Comparison of ENCODE assay signal across 12 cellular contexts in the genomic region with DNA sequence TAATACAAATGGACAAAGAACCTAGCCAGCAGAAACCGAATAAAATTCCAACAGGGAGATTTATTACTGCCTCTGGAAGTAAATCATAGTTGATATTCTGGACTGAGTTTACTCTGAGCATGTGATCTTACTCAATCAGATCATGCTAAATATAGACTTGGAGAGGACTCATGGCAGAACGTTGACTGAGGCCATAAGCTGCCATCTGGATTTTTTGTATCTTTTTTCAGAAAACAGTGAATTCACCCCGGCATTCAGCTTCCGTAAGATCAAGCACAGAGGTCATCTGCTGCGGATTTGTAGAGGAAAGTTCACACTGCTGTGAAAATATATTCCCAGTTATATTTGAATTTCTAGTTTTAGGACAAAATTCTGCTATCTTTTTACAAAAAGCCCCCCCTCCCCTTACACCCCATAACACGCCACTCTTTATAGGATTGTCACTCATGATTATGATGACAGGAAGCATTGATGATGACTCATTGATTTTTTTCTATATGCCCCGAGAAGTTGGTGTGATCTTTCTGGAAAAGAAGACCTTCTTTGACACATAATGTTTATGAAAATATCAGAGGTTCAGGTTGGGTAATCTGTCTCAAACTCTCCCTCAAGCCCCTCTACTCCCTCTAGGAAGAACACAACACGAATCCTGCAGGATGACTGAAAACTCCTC.
DNase-seq lines count a peak whose midpoint lies in the region; ATAC-seq and TF ChIP-seq lines count a peak whose summit lies in the region.
"Had no signal": no experiment of that assay in that cellular context is flagged by ENCODE, and none has a peak within 500 bp of the region (broad histone marks: within the 10 kb centered on the region; RNA-seq: fewer than 3 reads in every experiment).

No MANE protein-coding gene starts in this region.

- no peak overlapping the region for H3K23ac ChIP-seq in mesenchymal stem cell (ENCODE audit: low read length in 2 of 2)

- H3K36me3 Mint-ChIP-seq in activated CD4-positive, alpha-beta memory T cell treated with anti-CD3 and anti-CD28 coated beads, Interleukin-2, amount 10 ng/mL, durations not matched to agents 7 days and 5 days (ENCODE audit: low read depth) = no peaks in the 10 kb centered on the region

- WGBS in esophagus, 2 donors = 38 to 40% methylated on average over 8 of the region's 8 CpGs
- 20% methylated on average over 4 of the region's 8 CpGs for WGBS in mesenchymal stem cell
- 24 to 38% methylated on average over 8 of the region's 8 CpGs for WGBS in transverse colon (ENCODE audit: low coverage in 1 of 2), 2 donors

- no peak overlapping the region for H2AK5ac ChIP-seq in mesenchymal stem cell (ENCODE audit: low read length, severe bottlenecking)

- H3K36me3 ChIP-seq in esophagus (ENCODE audit: control insufficient read depth in 2 of 2, insufficient read depth in 2 of 2, low read length in 1 of 2) (no peaks in the 10 kb centered on the region), mesenchymal stem cell (ENCODE audit: control insufficient read depth in 1 of 2, insufficient read depth in 2 of 2, low read depth in 1 of 2, low read length in 2 of 2) (no peaks in the 10 kb centered on the region), transverse colon (no peaks in the 10 kb centered on the region)

- H2BK5ac ChIP-seq in mesenchymal stem cell (ENCODE audit: low read depth, low read length, poor library complexity, severe bottlenecking) = no peak overlapping the region

- no peak overlapping the region for H2AFZ ChIP-seq in mesenchymal stem cell (ENCODE audit: low read depth, low read length)

- in situ Hi-C loops in transverse colon (cut with MboI; ENCODE audit: low pct_ligation_motif_present in 1 of 4, low pct_unique_long_range_greater_than_20kb in 1 of 4, low sequenced_read_pairs in 3 of 4) = no loop called here

- intact Hi-C loops in transverse colon (cut with DNase I; ENCODE audit: low total_unique reads) = no loop called here

- peak overlapping the region; percentile 58 for H3K9ac ChIP-seq in mesenchymal stem cell (ENCODE audit: low read length)
- H3K9ac ChIP-seq: KMS-11 had no signal

- no peak overlapping the region for H3K4me3 Mint-ChIP-seq in activated CD4-positive, alpha-beta memory T cell treated with anti-CD3 and anti-CD28 coated beads, Interleukin-2, amount 10 ng/mL, durations not matched to agents 7 days and 5 days

- no peaks in the 10 kb centered on the region for H3K27me3 ChIP-seq in esophagus (ENCODE audit: control insufficient read depth in 1 of 2, insufficient read depth in 2 of 2, low read length in 2 of 2)
- H3K27me3 ChIP-seq in mesenchymal stem cell (ENCODE audit: control insufficient read depth in 1 of 2, insufficient read depth in 1 of 2, low read length in 2 of 2) = no peaks in the 10 kb centered on the region
- no peaks in the 10 kb centered on the region for H3K27me3 ChIP-seq in transverse colon

- DNase-seq in RPMI7951 (ENCODE audit: low read depth) = peak; percentile 54
- peak; percentile 74 for DNase-seq in mesenchymal stem cell
- no peak for DNase-seq in transverse colon
- DNase-seq in stimulated activated CD4-positive, alpha-beta T cell treated with anti-CD3 and anti-CD28 coated beads, Interleukin-4, amount 100 ng/mL, for 4 hours = no peak
- DNase-seq in activated CD4-positive, alpha-beta memory T cell treated with anti-CD3 and anti-CD28 coated beads, Interleukin-2, amount 10 ng/mL, durations not matched to agents 7 days and 5 days = no peak
- DNase-seq: amygdala; NCI-H2107; stimulated activated CD4-positive, alpha-beta T cell treated with anti-CD3 and anti-CD28 coated beads, Interleukin-1b, Interleukin-23, amount 100 ng/mL, for 48 hours; stimulated activated naive CD4-positive, alpha-beta T cell treated with Interleukin-2 at 50 U/mL for 16 hours had no signal

- H4K8ac ChIP-seq in mesenchymal stem cell (ENCODE audit: low read length) = no peak overlapping the region

- no peaks in the 10 kb centered on the region for H3K4me1 ChIP-seq in esophagus (ENCODE audit: control insufficient read depth in 2 of 2, insufficient read depth in 2 of 2, low read length in 1 of 2)
- no peaks in the 10 kb centered on the region for H3K4me1 ChIP-seq in mesenchymal stem cell (ENCODE audit: control insufficient read depth, insufficient read depth, low read depth, low read length)
- H3K4me1 ChIP-seq in transverse colon = peaks cover 0 to 7% (median 3%) of the 10 kb centered on the region in 4 donors

- peak overlapping the region; percentile 4 to 80 for H3K18ac ChIP-seq in mesenchymal stem cell (ENCODE audit: low read depth in 1 of 2, low read length in 2 of 2)

- peaks cover 2% of the 10 kb centered on the region for H3K27me3 Mint-ChIP-seq in activated CD4-positive, alpha-beta memory T cell treated with anti-CD3 and anti-CD28 coated beads, Interleukin-2, amount 10 ng/mL, durations not matched to agents 7 days and 5 days

- H3K9me3 ChIP-seq in esophagus (ENCODE audit: control insufficient read depth in 2 of 2, insufficient read depth in 1 of 2, low read depth in 1 of 2, low read length in 1 of 2) (no peaks in the 10 kb centered on the region), mesenchymal stem cell (ENCODE audit: control insufficient read depth, low read length) (no peaks in the 10 kb centered on the region), transverse colon (no peaks in the 10 kb centered on the region)

- CTCF ChIA-PET in activated CD4-positive, alpha-beta memory T cell treated with anti-CD3 and anti-CD28 coated beads, Interleukin-2, amount 10 ng/mL, durations not matched to agents 7 days and 5 days (lab: Charles Lee) = no interaction called here

- no peak overlapping the region for H2BK120ac ChIP-seq in mesenchymal stem cell (ENCODE audit: low read depth, low read length)

- H3K4me1 Mint-ChIP-seq in activated CD4-positive, alpha-beta memory T cell treated with anti-CD3 and anti-CD28 coated beads, Interleukin-2, amount 10 ng/mL, durations not matched to agents 7 days and 5 days = no peaks in the 10 kb centered on the region

- no peak overlapping the region for H3K14ac ChIP-seq in mesenchymal stem cell (ENCODE audit: low read length in 2 of 2)

- ATAC-seq in HG02884 (IDR thresholded peaks at IDR 0.05; ENCODE audit: unreplicated experiment) = no peak

- H3K27ac ChIP-seq in esophagus (ENCODE audit: low read depth in 2 of 2, low read length in 1 of 2) (peak overlapping the region; percentile 4 to 42), mesenchymal stem cell (ENCODE audit: low read length, poor library complexity, severe bottlenecking) (no peak overlapping the region), transverse colon (peak overlapping the region; percentile 46 to 64 (median 54))
- H3K27ac ChIP-seq: KMS-11 had no signal

- no peaks in the 10 kb centered on the region for H3K9me3 Mint-ChIP-seq in activated CD4-positive, alpha-beta memory T cell treated with anti-CD3 and anti-CD28 coated beads, Interleukin-2, amount 10 ng/mL, durations not matched to agents 7 days and 5 days

- POLR2A ChIA-PET in activated CD4-positive, alpha-beta memory T cell treated with anti-CD3 and anti-CD28 coated beads, Interleukin-2, amount 10 ng/mL, durations not matched to agents 7 days and 5 days (lab: Charles Lee) = no interaction called here

- no peak overlapping the region for H4K91ac ChIP-seq in mesenchymal stem cell (ENCODE audit: low read length)

- H2BK15ac ChIP-seq in mesenchymal stem cell (ENCODE audit: low read depth, poor library complexity, severe bottlenecking) = no peak overlapping the region

- TF ChIP-seq EP300 in transverse colon (IDR thresholded peaks at IDR 0.05; ENCODE audit: low read depth) = no peak

- H2BK12ac ChIP-seq in mesenchymal stem cell (ENCODE audit: low read length in 2 of 2) = peak overlapping the region in 1 of 2 experiments; percentile 94

- TF ChIP-seq POLR2A in transverse colon (IDR thresholded peaks at IDR 0.05) = no peak

- H3K27ac Mint-ChIP-seq in activated CD4-positive, alpha-beta memory T cell treated with anti-CD3 and anti-CD28 coated beads, Interleukin-2, amount 10 ng/mL, durations not matched to agents 7 days and 5 days = no peak overlapping the region

- TF ChIP-seq CTCF in transverse colon (IDR thresholded peaks at IDR 0.05) = no peak

- H3K4me2 ChIP-seq in mesenchymal stem cell (ENCODE audit: low read length, poor library complexity, severe bottlenecking) = no peak overlapping the region
- H3K4me2 ChIP-seq: KMS-11 had no signal

- H3K79me1 ChIP-seq in mesenchymal stem cell (replicated peaks; ENCODE audit: low read length, poor library complexity, severe bottlenecking) = no peaks in the 10 kb centered on the region

- H3K4me3 ChIP-seq in esophagus (ENCODE audit: low read depth in 1 of 2, low read length in 2 of 2) (no peak overlapping the region), mesenchymal stem cell (ENCODE audit: insufficient read depth in 1 of 2, low read depth in 1 of 2, low read length in 2 of 2) (no peak overlapping the region), transverse colon (no peak overlapping the region)

- peak overlapping the region in 1 of 2 experiments; percentile 69 for H3K4ac ChIP-seq in mesenchymal stem cell (ENCODE audit: low read depth in 1 of 2, low read length in 2 of 2)

Comparison
In these comparisons a context has a peak if more than half of its experiments do, and no peak if none do; other contexts are left out.
1. DNase-seq: peak in RPMI7951 (single experiment) and mesenchymal stem cell (single experiment); none in transverse colon (single experiment), stimulated activated CD4-positive, alpha-beta T cell treated with anti-CD3 and anti-CD28 coated beads, Interleukin-4, amount 100 ng/mL, for 4 hours (0 of 2) and activated CD4-positive, alpha-beta memory T cell treated with anti-CD3 and anti-CD28 coated beads, Interleukin-2, amount 10 ng/mL, durations not matched to agents 7 days and 5 days (single experiment).